In genomic region chr2:110657721-110658305, GRCh38 we compare ENCODE assay signal across 11 cellular contexts. TPM values are rescaled to one million over a fixed set of nuclear protein-coding genes. Genes with fewer than 3 reads are reported as not detected.
A peak's percentile ranks its signal among the peaks of the same experiment; 100 is the strongest.
DNase-seq lines count a peak whose midpoint lies in the region; ATAC-seq and FAIRE-seq lines count a peak whose summit lies in the region.
"Had no signal": no experiment of that assay in that cellular context is flagged by ENCODE, and none has a peak within 500 bp of the region (broad histone marks: within the 10 kb centered on the region; RNA-seq: fewer than 3 reads in every experiment).

No MANE protein-coding gene starts in this region.

- 13 to 55% (median 33%) methylated on average over 3 of the region's 3 CpGs for WGBS in small intestine, 3 donors
- 98 to 100% methylated on average over 3 of the region's 3 CpGs for WGBS in GM23248 (ENCODE audit: low coverage in 1 of 2, low lambda C conversion rate in 2 of 2, missing lambda C conversion rate in 2 of 2), 2 experiments

- H3K4me2 ChIP-seq in GM23248 (ENCODE audit: unreplicated experiment) = no peak overlapping the region

- H3K27ac ChIP-seq in small intestine (ENCODE audit: low read depth in 1 of 2, low read length in 1 of 2) (peak overlapping the region; percentile 43 to 80), GM23248 (no peak overlapping the region)
- H3K27ac ChIP-seq: left ventricle myocardium inferior, SJCRH30 had no signal

- H3K9me3 ChIP-seq in small intestine (ENCODE audit: control insufficient read depth, low read depth) = no peaks in the 10 kb centered on the region
- no peaks in the 10 kb centered on the region for H3K9me3 ChIP-seq in GM23248 (ENCODE audit: low read depth)
- H3K9me3 ChIP-seq: left ventricle myocardium inferior, SJCRH30 had no signal

- H2AFZ ChIP-seq in GM23248 = no peak overlapping the region

- no peaks in the 10 kb centered on the region for H3K27me3 ChIP-seq in small intestine (ENCODE audit: control insufficient read depth in 2 of 2, insufficient read depth in 2 of 2, low read length in 2 of 2)
- H3K27me3 ChIP-seq in GM23248 (replicated peaks; ENCODE audit: insufficient read depth) = no peaks in the 10 kb centered on the region
- H3K27me3 ChIP-seq: SJCRH30 had no signal

- H3F3A ChIP-seq in GM23248 (ENCODE audit: insufficient read depth) = no peaks in the 10 kb centered on the region

- no peaks in the 10 kb centered on the region for H3K9me2 ChIP-seq in GM23248 (ENCODE audit: insufficient read depth)

- H3K9ac ChIP-seq in GM23248 = no peak overlapping the region

- H3K4me1 Mint-ChIP-seq in activated T-cell treated with anti-CD3 and anti-CD28 coated beads, Interleukin-2, amount 50 U/mL, for 24 hours (ENCODE audit: low read depth) = peaks cover 12% of the 10 kb centered on the region
- H3K4me1 Mint-ChIP-seq in T-cell = peaks cover 0 to 12% (median 8%) of the 10 kb centered on the region in 3 donors

- H3K4me3 Mint-ChIP-seq in activated T-cell treated with anti-CD3 and anti-CD28 coated beads, Interleukin-2, amount 50 U/mL, for 24 hours = no peak overlapping the region
- H3K4me3 Mint-ChIP-seq in T-cell = peak overlapping the region in 2 of 3 donors; percentile 13 to 22

- H3K27ac Mint-ChIP-seq in activated T-cell treated with anti-CD3 and anti-CD28 coated beads, Interleukin-2, amount 50 U/mL, for 24 hours = peak overlapping the region; percentile 0
- H3K27ac Mint-ChIP-seq in T-cell = peak overlapping the region; percentile 79 to 86

- H4K20me1 ChIP-seq in GM23248 (ENCODE audit: insufficient read depth) = no peaks in the 10 kb centered on the region

- H3K27me3 Mint-ChIP-seq in activated T-cell treated with anti-CD3 and anti-CD28 coated beads, Interleukin-2, amount 50 U/mL, for 24 hours = no peaks in the 10 kb centered on the region
- no peaks in the 10 kb centered on the region for H3K27me3 Mint-ChIP-seq in T-cell

- peak; percentile 99 for FAIRE-seq in islet of Langerhans (lab: Jason Lieb, UNC)
- peak; percentile 85 for FAIRE-seq in small intestine (lab: Jason Lieb, UNC)

- H3K9me3 Mint-ChIP-seq in activated T-cell treated with anti-CD3 and anti-CD28 coated beads, Interleukin-2, amount 50 U/mL, for 24 hours = no peaks in the 10 kb centered on the region
- no peaks in the 10 kb centered on the region for H3K9me3 Mint-ChIP-seq in T-cell

- ATAC-seq in T-cell (replicated peaks in 1 of 4) = peak in 3 of 4 experiments; percentile 56 to 70 (median 59)
- ATAC-seq in HG02588 (IDR thresholded peaks at IDR 0.05; ENCODE audit: unreplicated experiment) = no peak

- H3K36me3 ChIP-seq in small intestine (ENCODE audit: control insufficient read depth in 2 of 2, insufficient read depth in 2 of 2, low read length in 2 of 2) (no peaks in the 10 kb centered on the region), GM23248 (ENCODE audit: low read depth) (peaks cover 7% of the 10 kb centered on the region; the same call in 1 of the 2 replicates)
- H3K36me3 ChIP-seq: left ventricle myocardium inferior had no signal

- H3K4me1 ChIP-seq in small intestine (ENCODE audit: control insufficient read depth in 2 of 2, insufficient read depth in 1 of 2, low read depth in 1 of 2, low read length in 1 of 2) = peaks cover 0 to 2% of the 10 kb centered on the region in 2 donors
- peaks cover 23% of the 10 kb centered on the region for H3K4me1 ChIP-seq in GM23248 (ENCODE audit: insufficient read depth)
- H3K4me1 ChIP-seq: SJCRH30 had no signal

- DNase-seq in activated T-cell treated with anti-CD3 and anti-CD28 coated beads, Interleukin-2, amount 50 U/mL, for 24 hours = no peak
- no peak for DNase-seq in activated T-cell treated with anti-CD3 and anti-CD28 coated beads for 4 hours
- peak in 3 of 34 experiments; percentile 8 to 17 (median 8) for DNase-seq in T-cell
- DNase-seq in small intestine = peak; percentile 94
- no peak for DNase-seq in GM23248
- DNase-seq in activated CD4-positive, alpha-beta T cell treated with anti-CD3 and anti-CD28 coated beads, Interleukin-2, amount 50 U/mL, for 1 hour = no peak
- DNase-seq: left ventricle myocardium inferior, NCI-H526 treated with DMSO at 0.1 percent for 48 hours, SJCRH30 had no signal

- H3K4me3 ChIP-seq in small intestine (ENCODE audit: low read depth in 1 of 2, low read length in 2 of 2) (no peak overlapping the region), GM23248 (no peak overlapping the region)
- H3K4me3 ChIP-seq: left ventricle myocardium inferior, SJCRH30 had no signal

- in situ Hi-C loops in GM23248 (cut with MboI) = no loop called here

- H3K79me2 ChIP-seq in GM23248 (ENCODE audit: insufficient read depth) = no peaks in the 10 kb centered on the region

- CTCF ChIA-PET in T-cell (lab: Charles Lee) = interaction anchor here in 1 of 2 donors (0.9 to 1.3 kb wide), 2 partner anchors 8 to 18 kb away, joined by 3 read pairs; no protein-coding TSS in a partner anchor

- POLR2A ChIA-PET in T-cell (lab: Charles Lee) = no interaction called here

- H3K36me3 Mint-ChIP-seq in activated T-cell treated with anti-CD3 and anti-CD28 coated beads, Interleukin-2, amount 50 U/mL, for 24 hours (ENCODE audit: low read depth) = peaks cover 92% of the 10 kb centered on the region
- peaks cover 24% of the 10 kb centered on the region for H3K36me3 Mint-ChIP-seq in T-cell

RNA-seq across cellular contexts. Expression of gene BUB1, which starts 20.1 kb away (rescaled TPM):
- 1 to 10 TPM; 2.7 to 4.7 (median 3.1) TPM for total RNA-seq in T-cell
- polyA plus RNA-seq in small intestine (10 to 100 TPM in 1 of 3 donors, under 1 TPM in 2; 0.45 to 12.9 (median 0.81) TPM), GM23248 (2016; fragmentation: Nextera tagmentation; extraction: Ambion mirVana) (13.0 and 14.0 TPM in 2 replicates)
- 16.3 and 21.3 TPM in 2 replicates for total RNA-seq in GM23248 (2014; rRNA removed; shearing (Covaris generic))
